In genomic region chr13:106602178-106602577, GRCh38 we compare ENCODE assay signal across 1 cellular context.
TF ChIP-seq lines count a peak whose summit lies in the region.

No MANE protein-coding gene starts in this region.

TF ChIP-seq in HepG2, 621 proteins besides CTCF, POLR2A, EP300 and RAD21 (continued from another document):
- TF ChIP-seq ZNF770 (CRISPR knock-in tag; IDR thresholded peaks at IDR 0.05) (no peak), SNRNP70 (IDR thresholded peaks at IDR 0.05; ENCODE audit: low read depth, low read length) (no peak), ZNF207 (IDR thresholded peaks at IDR 0.05; ENCODE audit: borderline replicate concordance) (no peak), CREBL2 (CRISPR knock-in tag; IDR thresholded peaks at IDR 0.05; ENCODE audit: borderline replicate concordance) (no peak)
